29 cellular contexts compared by ENCODE assay signal in the genomic region with DNA sequence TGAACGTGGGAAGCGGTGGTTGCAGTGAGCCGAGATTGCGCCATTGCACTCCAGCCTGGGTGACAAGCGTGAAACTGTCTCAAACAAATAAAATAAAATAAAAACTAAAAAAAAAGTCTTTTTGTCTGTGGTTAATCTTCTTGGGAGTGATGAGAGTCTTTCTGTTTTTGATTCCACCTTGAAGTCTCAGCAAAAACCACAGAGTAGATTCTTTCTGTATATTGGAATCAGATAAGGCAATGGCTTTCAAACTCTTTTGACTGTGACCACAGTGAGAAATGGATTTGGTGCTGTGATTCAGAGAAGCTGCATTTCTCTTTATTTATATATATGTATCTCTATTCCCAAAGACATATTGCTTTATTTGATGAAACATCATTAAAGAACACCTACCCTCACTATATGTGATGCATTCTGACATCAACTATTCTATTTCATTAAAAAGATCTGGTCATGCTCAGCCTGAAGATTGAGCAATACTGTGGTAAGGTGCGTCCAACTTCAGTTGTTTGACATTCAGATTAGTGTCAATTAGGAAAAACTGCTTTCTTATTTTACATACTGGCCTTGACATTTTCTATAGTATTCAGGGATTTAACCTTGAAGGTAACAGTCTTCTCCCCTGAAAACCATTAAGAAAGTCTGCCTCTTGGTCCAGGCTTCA. TPM values are rescaled to one million over a fixed set of nuclear protein-coding genes. Genes with fewer than 3 reads are reported as not detected.
"Had no signal": no experiment of that assay in that cellular context is flagged by ENCODE, and none has a peak within 500 bp of the region (broad histone marks: within the 10 kb centered on the region; RNA-seq: fewer than 3 reads in every experiment).

No MANE protein-coding gene starts in this region.

- ATAC-seq: body of pancreas, left lung, lower lobe of right lung, natural killer cell had no signal

- H3K4me1 ChIP-seq: body of pancreas, left lung, lower lobe of right lung, neural progenitor cell, right atrium auricular region, tibial nerve had no signal

- H3K4me1 Mint-ChIP-seq: natural killer cell had no signal

- DNase-seq: activated CD4-positive, alpha-beta memory T cell treated with anti-CD3 and anti-CD28 coated beads for 36 hours; activated CD4-positive, alpha-beta T cell treated with anti-CD3 and anti-CD28 coated beads for 48 hours; activated CD8-positive, alpha-beta memory T cell treated with anti-CD3 and anti-CD28 coated beads, Interleukin-2, amount 50 U/mL, for 4 hours; activated effector memory CD4-positive, alpha-beta T cell treated with Interleukin-2 at 50 U/mL for 16 hours; activated naive CD4-positive, alpha-beta T cell treated with Interleukin-2 at 50 U/mL for 16 hours; activated T-cell treated with anti-CD3 and anti-CD28 coated beads, Interleukin-2, amount 50 U/mL, for 24 hours; aorta; body of pancreas; cerebellar nuclear complex; dorsolateral prefrontal cortex; effector memory CD4-positive, alpha-beta T cell; kidney glomerular epithelial cell; left lung; lower lobe of right lung; mesenchymal stem cell; natural killer cell; stimulated activated CD4-positive, alpha-beta T cell treated with anti-CD3 and anti-CD28 coated beads, Interleukin-2, amount 100 ng/mL, for 48 hours; stimulated activated naive CD4-positive, alpha-beta T cell treated with Interleukin-2 at 50 U/mL for 16 hours had no signal

- H3K36me3 Mint-ChIP-seq: activated CD4-positive, alpha-beta memory T cell treated with anti-CD3 and anti-CD28 coated beads for 36 hours; natural killer cell; neural progenitor cell had no signal

- H3K27me3 ChIP-seq: body of pancreas, dorsolateral prefrontal cortex, left lung, neural progenitor cell, right atrium auricular region, tibial nerve had no signal

- H3K27ac ChIP-seq: body of pancreas, coronary artery, dorsolateral prefrontal cortex, left lung, lower lobe of right lung, neural progenitor cell, right atrium auricular region, tibial nerve, VCaP had no signal

- H3K27ac Mint-ChIP-seq: activated CD4-positive, alpha-beta memory T cell treated with anti-CD3 and anti-CD28 coated beads for 36 hours; activated naive CD8-positive, alpha-beta T cell; activated T-cell treated with anti-CD3 and anti-CD28 coated beads, Interleukin-2, amount 50 U/mL, for 24 hours; natural killer cell; neural progenitor cell had no signal

- FAIRE-seq: frontal cortex had no signal

- H3K36me3 ChIP-seq: left lung, lower lobe of right lung, neural progenitor cell, right atrium auricular region, tibial nerve had no signal

- H3K9me3 Mint-ChIP-seq: activated T-cell treated with anti-CD3 and anti-CD28 coated beads, Interleukin-2, amount 50 U/mL, for 24 hours; natural killer cell; neural progenitor cell had no signal

- H2AFZ ChIP-seq: neural progenitor cell had no signal

- H3K4me3 Mint-ChIP-seq: activated CD4-positive, alpha-beta memory T cell treated with anti-CD3 and anti-CD28 coated beads for 36 hours; activated naive CD8-positive, alpha-beta T cell; activated T-cell treated with anti-CD3 and anti-CD28 coated beads, Interleukin-2, amount 50 U/mL, for 24 hours; natural killer cell; neural progenitor cell had no signal

- H3K4me2 ChIP-seq: neural progenitor cell had no signal

- H3K9me3 ChIP-seq: body of pancreas, left lung, lower lobe of right lung, right atrium auricular region, tibial nerve had no signal

- H3K4me3 ChIP-seq: body of pancreas, coronary artery, dorsolateral prefrontal cortex, left lung, lower lobe of right lung, neural progenitor cell, right atrium auricular region, tibial nerve had no signal

- H3K9ac ChIP-seq: neural progenitor cell had no signal

RNA-seq across cellular contexts. Expression of a gene that starts 15.6 kb away (rescaled TPM):
- total RNA-seq: activated CD8-positive, alpha-beta memory T cell treated with anti-CD3 and anti-CD28 coated beads for 36 hours; body of pancreas; frontal cortex; pulmonary artery endothelial cell; right atrium auricular region; temporal lobe; ureter had no signal
